ENCODE assay signal across 10 cellular contexts in the genomic region with DNA sequence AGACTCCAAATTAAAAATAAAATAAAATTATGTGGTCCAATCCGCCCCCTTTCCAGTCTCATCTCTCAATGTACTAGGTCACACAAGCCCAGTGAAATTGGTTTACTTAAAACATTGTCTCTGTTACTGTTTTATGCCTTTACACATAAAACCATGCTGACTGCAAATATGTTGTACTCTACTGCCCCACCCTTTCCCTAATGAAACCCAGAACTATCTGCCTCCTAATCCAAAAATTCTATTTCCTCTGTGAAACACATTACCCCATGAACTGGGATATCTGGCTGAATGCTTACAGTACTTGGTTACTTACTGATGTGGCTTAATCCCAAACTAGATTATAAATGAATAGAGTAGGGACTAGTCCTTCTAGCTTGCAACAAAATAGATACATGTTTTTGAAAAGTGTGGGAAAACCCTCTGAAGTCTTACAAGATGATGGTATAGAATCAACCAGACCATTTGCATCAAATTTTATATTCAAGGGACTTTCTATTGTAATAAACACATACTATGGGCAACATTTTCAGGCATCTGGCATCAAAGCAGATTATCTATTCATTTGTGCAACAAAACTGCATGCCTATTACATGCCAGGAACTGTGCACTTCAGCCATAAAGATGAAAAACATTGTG. TPM values are rescaled to one million over a fixed set of nuclear protein-coding genes. Genes with fewer than 3 reads are reported as not detected.
DNase-seq lines count a peak whose midpoint lies in the region; ATAC-seq and FAIRE-seq lines count a peak whose summit lies in the region.
"Had no signal": no experiment of that assay in that cellular context is flagged by ENCODE, and none has a peak within 500 bp of the region (broad histone marks: within the 10 kb centered on the region; RNA-seq: fewer than 3 reads in every experiment).

No MANE protein-coding gene starts in this region.

- no peaks in the 10 kb centered on the region for H3K27me3 Mint-ChIP-seq in activated T-helper 1 cell treated with anti-CD3 and anti-CD28 coated beads, Interleukin-12 subunit alpha, Interleukin-12 subunit beta, Interleukin-2, Interleukin-4 antibody, amounts not matched to agents 30 ng/mL and 10 ng/mL and 1 ng/mL, durations not matched to agents 14 hours and 24 hours and 36 hours (ENCODE audit: insufficient read depth)

- H3K9me3 Mint-ChIP-seq in activated T-helper 1 cell treated with anti-CD3 and anti-CD28 coated beads, Interleukin-12 subunit alpha, Interleukin-12 subunit beta, Interleukin-2, Interleukin-4 antibody, amounts not matched to agents 30 ng/mL and 10 ng/mL and 1 ng/mL, durations not matched to agents 14 hours and 24 hours and 36 hours = no peaks in the 10 kb centered on the region

- peaks cover 36% of the 10 kb centered on the region for H3K36me3 Mint-ChIP-seq in activated T-helper 1 cell treated with anti-CD3 and anti-CD28 coated beads, Interleukin-12 subunit alpha, Interleukin-12 subunit beta, Interleukin-2, Interleukin-4 antibody, amounts not matched to agents 30 ng/mL and 10 ng/mL and 1 ng/mL, durations not matched to agents 14 hours and 24 hours and 36 hours (ENCODE audit: low read depth)

- intact Hi-C loops in activated T-helper 1 cell treated with anti-CD3 and anti-CD28 coated beads, Interleukin-12 subunit alpha, Interleukin-12 subunit beta, Interleukin-2, Interleukin-4 antibody, amounts not matched to agents 30 ng/mL and 10 ng/mL and 1 ng/mL, durations not matched to agents 14 hours and 24 hours and 36 hours (cut with micrococcal nuclease) = loop anchor here (1.0 to 2.0 kb wide), 4 partner anchors 7 to 19 kb away; no protein-coding TSS in a partner anchor
- intact Hi-C loops in Right ventricle myocardium superior (cut with DNase I) = loop anchor here (10.0 kb wide), 1 partner anchor 51 kb away; no protein-coding TSS in a partner anchor

- H3K4me1 Mint-ChIP-seq in activated T-helper 1 cell treated with anti-CD3 and anti-CD28 coated beads, Interleukin-12 subunit alpha, Interleukin-12 subunit beta, Interleukin-2, Interleukin-4 antibody, amounts not matched to agents 30 ng/mL and 10 ng/mL and 1 ng/mL, durations not matched to agents 14 hours and 24 hours and 36 hours (ENCODE audit: low read depth) = peaks cover 85% of the 10 kb centered on the region

- H3K27ac ChIP-seq in skin epidermis = peak overlapping the region in 16 of 21 experiments; percentile 13 to 81 (median 56)

- H3K4me3 Mint-ChIP-seq in activated T-helper 1 cell treated with anti-CD3 and anti-CD28 coated beads, Interleukin-12 subunit alpha, Interleukin-12 subunit beta, Interleukin-2, Interleukin-4 antibody, amounts not matched to agents 30 ng/mL and 10 ng/mL and 1 ng/mL, durations not matched to agents 14 hours and 24 hours and 36 hours = no peak overlapping the region

- peak overlapping the region; percentile 64 for H3K27ac Mint-ChIP-seq in activated T-helper 1 cell treated with anti-CD3 and anti-CD28 coated beads, Interleukin-12 subunit alpha, Interleukin-12 subunit beta, Interleukin-2, Interleukin-4 antibody, amounts not matched to agents 30 ng/mL and 10 ng/mL and 1 ng/mL, durations not matched to agents 14 hours and 24 hours and 36 hours

- FAIRE-seq in GM19239 (lab: Jason Lieb, UNC) = no peak

- ATAC-seq in Right ventricle myocardium superior (ENCODE audit: poor library complexity) (peak; percentile 17), GM19397 (IDR thresholded peaks at IDR 0.05; ENCODE audit: unreplicated experiment) (no peak)

- DNase-seq in HCEC 1CT (peak; percentile 14), Right ventricle myocardium superior (no peak), dedifferentiated amniotic fluid mesenchymal stem cell (ENCODE audit: extremely low spot score) (no peak), GM19239 (ENCODE audit: insufficient read length, low spot score) (no peak), NCI-H1694 treated with DMSO at 0.1 percent for 48 hours (lab: John Stamatoyannopoulos, UW) (no peak)
- no peak for DNase-seq in activated T-helper 1 cell treated with anti-CD3 and anti-CD28 coated beads, Interleukin-12 subunit alpha, Interleukin-12 subunit beta, Interleukin-2, Interleukin-4 antibody, amounts not matched to agents 30 ng/mL and 10 ng/mL and 1 ng/mL, durations not matched to agents 14 hours and 24 hours and 36 hours (ENCODE audit: low spot score)
- DNase-seq: NCI-H1092; stimulated activated CD8-positive, alpha-beta memory T cell treated with anti-CD3 and anti-CD28 coated beads, Interleukin-4, amount 100 ng/mL, for 48 hours had no signal

- H3K4me3 ChIP-seq in skin epidermis = no peak overlapping the region

RNA-seq across cellular contexts. Expression of gene KMT2E, which starts 10.0 kb away (rescaled TPM):
- 114 and 130 TPM in 2 replicates for total RNA-seq in activated T-helper 1 cell treated with anti-CD3 and anti-CD28 coated beads, Interleukin-12 subunit alpha, Interleukin-12 subunit beta, Interleukin-2, Interleukin-4 antibody, amounts not matched to agents 30 ng/mL and 10 ng/mL and 1 ng/mL, durations not matched to agents 14 hours and 24 hours and 36 hours
- 35.1 TPM for total RNA-seq in Right ventricle myocardium superior
